10 cellular contexts compared by ENCODE assay signal in genomic region chr6:219641-220198, GRCh38.
DNase-seq lines count a peak whose midpoint lies in the region; ATAC-seq, FAIRE-seq and TF ChIP-seq lines count a peak whose summit lies in the region.
"Had no signal": no experiment of that assay in that cellular context is flagged by ENCODE, and none has a peak within 500 bp of the region (broad histone marks: within the 10 kb centered on the region; RNA-seq: fewer than 3 reads in every experiment).

No MANE protein-coding gene starts in this region.

- DNase-seq in RCC 7860 (ENCODE audit: low spot score), result peak; percentile 28
- peak; percentile 91 for DNase-seq in cardiac septum (ENCODE audit: low spot score)
- peak; percentile 74 for DNase-seq in sigmoid colon
- no peak for DNase-seq in SW 1271 (lab: John Stamatoyannopoulos, UW)
- DNase-seq in T-helper 1 cell, result no peak
- no peak for DNase-seq in DMS79 treated with DMSO at 0.1 percent for 48 hours (lab: John Stamatoyannopoulos, UW)
- DNase-seq: activated naive CD4-positive, alpha-beta T cell treated with anti-CD3 and anti-CD28 coated beads, Interleukin-2, amount 50 U/mL, for 16 hours; NCI-H524 had no signal

- peak; percentile 14 for FAIRE-seq in RCC 7860 (lab: Jason Lieb, UNC)

- intact Hi-C loops in cardiac septum (cut with DNase I), result loop anchor here (10.0 kb wide), 1 partner anchor 185 kb away; no protein-coding TSS in a partner anchor
- intact Hi-C loops in sigmoid colon (cut with DNase I), result no loop called here

- no peaks in the 10 kb centered on the region for H3K36me3 ChIP-seq in sigmoid colon

- H3K27me3 ChIP-seq in sigmoid colon, result no peaks in the 10 kb centered on the region

- TF ChIP-seq POLR2A in GM18505 (IDR thresholded peaks at IDR 0.05; ENCODE audit: borderline replicate concordance, extremely low read depth, insufficient read depth, insufficient read length) (peak; percentile 14), sigmoid colon (IDR thresholded peaks at IDR 0.05) (no peak)

- H3K9me3 ChIP-seq in sigmoid colon, result no peaks in the 10 kb centered on the region

- ATAC-seq in GM18505 (IDR thresholded peaks at IDR 0.05; ENCODE audit: unreplicated experiment) (no peak), GM21390 (IDR thresholded peaks at IDR 0.05; ENCODE audit: unreplicated experiment) (no peak)

- H3K4me3 ChIP-seq in sigmoid colon, result no peak overlapping the region

- WGBS in sigmoid colon, 2 donors, result 43 to 51% methylated on average over 17 of the region's 17 CpGs

- no peak overlapping the region for H3K27ac ChIP-seq in sigmoid colon

- TF ChIP-seq EP300 in sigmoid colon (IDR thresholded peaks at IDR 0.05), result no peak

- TF ChIP-seq CTCF in sigmoid colon (IDR thresholded peaks at IDR 0.05), result no peak

- H3K4me1 ChIP-seq in sigmoid colon, result no peaks in the 10 kb centered on the region

Comparison
In these comparisons a context has a peak if more than half of its experiments do, and no peak if none do; other contexts are left out.
1. DNase-seq: peak in RCC 7860 (single experiment), cardiac septum (single experiment) and sigmoid colon (single experiment); none in SW 1271 (0 of 2), T-helper 1 cell (0 of 5) and DMS79 treated with DMSO at 0.1 percent for 48 hours (single experiment).